35 cellular contexts compared by ENCODE assay signal in genomic region chr10:80322158-80322557, GRCh38. TPM values are rescaled to one million over a fixed set of nuclear protein-coding genes. Genes with fewer than 3 reads are reported as not detected.
"Had no signal": no experiment of that assay in that cellular context is flagged by ENCODE, and none has a peak within 500 bp of the region (broad histone marks: within the 10 kb centered on the region; RNA-seq: fewer than 3 reads in every experiment).

No MANE protein-coding gene starts in this region.

- H3K4me1 ChIP-seq: colonic mucosa, esophagus muscularis mucosa, foreskin keratinocyte, gastroesophageal sphincter, heart right ventricle, left ventricle myocardium inferior, lower lobe of right lung, prostate gland, spleen, testis, tibial artery, upper lobe of left lung had no signal

- H3K4me1 Mint-ChIP-seq: memory B cell; mesothelial cell of epicardium; naive B cell; nephron; stimulated activated memory B cell treated with anti-CD40 and anti-IgM and Interleukin-4, amounts not matched to agents 10 μg/mL and 1 μg/mL and 100 μg/mL, for 72 hours had no signal

- H3K4me3 Mint-ChIP-seq: dendritic cell treated with granulocyte-macrophage colony-stimulating factor and Interleukin-4, amounts not matched to agents 40 ng/mL and 50 ng/mL, for 4 days; endodermal cell; memory B cell; mesothelial cell of epicardium; naive B cell; nephron; stimulated activated memory B cell treated with anti-CD40 and anti-IgM and Interleukin-4, amounts not matched to agents 10 μg/mL and 1 μg/mL and 100 μg/mL, for 72 hours had no signal

- H3K27ac Mint-ChIP-seq: dendritic cell treated with granulocyte-macrophage colony-stimulating factor and Interleukin-4, amounts not matched to agents 40 ng/mL and 50 ng/mL, for 4 days; endodermal cell; memory B cell; mesothelial cell of epicardium; naive B cell; nephron; stimulated activated memory B cell treated with anti-CD40 and anti-IgM and Interleukin-4, amounts not matched to agents 10 μg/mL and 1 μg/mL and 100 μg/mL, for 72 hours had no signal

- H3K9me3 Mint-ChIP-seq: dendritic cell treated with granulocyte-macrophage colony-stimulating factor and Interleukin-4, amounts not matched to agents 40 ng/mL and 50 ng/mL, for 4 days; endodermal cell; memory B cell; naive B cell; nephron; stimulated activated memory B cell treated with anti-CD40 and anti-IgM and Interleukin-4, amounts not matched to agents 10 μg/mL and 1 μg/mL and 100 μg/mL, for 72 hours had no signal

- H3K4me3 ChIP-seq: colonic mucosa, esophagus muscularis mucosa, gastroesophageal sphincter, heart right ventricle, left ventricle myocardium inferior, lower lobe of right lung, mucosa of descending colon, prostate gland, skin epidermis, spleen, testis, tibial artery, upper lobe of left lung had no signal

- H3K9me3 ChIP-seq: colonic mucosa, esophagus muscularis mucosa, gastroesophageal sphincter, left ventricle myocardium inferior, lower lobe of right lung, mucosa of descending colon, prostate gland, spleen, testis, tibial artery, upper lobe of left lung had no signal

- DNase-seq: colonic mucosa; effector CD8-positive, alpha-beta T cell; endodermal cell; foreskin keratinocyte; glutamatergic neuron; heart right ventricle; hippocampal formation; left cardiac atrium; left ventricle myocardium inferior; lower lobe of right lung; mucosa of descending colon; naive B cell; nucleus accumbens; right cardiac atrium; spleen; stimulated activated CD4-positive, alpha-beta T cell treated with anti-CD3 and anti-CD28 coated beads, Interleukin-4, amount 100 ng/mL, for 4 hours; stimulated activated naive CD8-positive, alpha-beta T cell treated with anti-CD3 and anti-CD28 coated beads, Interleukin-15, Interleukin-2, amounts not matched to agents 100 U/mL and 50 U/mL, for 24 hours; substantia nigra; testis; tibial artery; upper lobe of left lung had no signal

- H3K27ac ChIP-seq: colonic mucosa, esophagus muscularis mucosa, foreskin keratinocyte, gastroesophageal sphincter, heart right ventricle, left ventricle myocardium inferior, lower lobe of right lung, prostate gland, skin epidermis, spleen, testis, tibial artery, upper lobe of left lung had no signal

- ATAC-seq: foreskin keratinocyte; gastroesophageal sphincter; heart right ventricle; left cardiac atrium; lower lobe of right lung; mucosa of descending colon; right cardiac atrium; stimulated activated memory B cell treated with anti-CD40 and anti-IgM and Interleukin-4, amounts not matched to agents 10 μg/mL and 1 μg/mL and 100 μg/mL, for 72 hours; stimulated activated naive CD8-positive, alpha-beta T cell treated with anti-CD3 and anti-CD28 coated beads, Interleukin-15, Interleukin-2, amounts not matched to agents 100 U/mL and 50 U/mL, for 24 hours had no signal

- H3K36me3 ChIP-seq: colonic mucosa, esophagus muscularis mucosa, gastroesophageal sphincter, heart right ventricle, left ventricle myocardium inferior, lower lobe of right lung, prostate gland, spleen, tibial artery, upper lobe of left lung had no signal

- H3K36me3 Mint-ChIP-seq: memory B cell; mesothelial cell of epicardium; naive B cell; stimulated activated memory B cell treated with anti-CD40 and anti-IgM and Interleukin-4, amounts not matched to agents 10 μg/mL and 1 μg/mL and 100 μg/mL, for 72 hours had no signal

- H3K27me3 Mint-ChIP-seq: naive B cell; stimulated activated memory B cell treated with anti-CD40 and anti-IgM and Interleukin-4, amounts not matched to agents 10 μg/mL and 1 μg/mL and 100 μg/mL, for 72 hours had no signal

- H3K27me3 ChIP-seq: colonic mucosa, testis, tibial artery, upper lobe of left lung had no signal

RNA-seq across cellular contexts. Expression of gene MAT1A, which starts 32.7 kb away (rescaled TPM):
- total RNA-seq: chondrocyte, epithelial cell of proximal tubule, esophagus muscularis mucosa, fibroblast of lung, foreskin keratinocyte, gastroesophageal sphincter, left ventricle myocardium inferior, osteocyte had no signal
- polyA plus RNA-seq: fibroblast of lung, foreskin keratinocyte, heart right ventricle had no signal

RNA-seq across cellular contexts. Expression of gene DYDC1, which starts 34.4 kb away (rescaled TPM):
- total RNA-seq: chondrocyte, colonic mucosa, epithelial cell of proximal tubule, esophagus muscularis mucosa, fibroblast of lung, foreskin keratinocyte, gastroesophageal sphincter, heart right ventricle, kidney epithelial cell, left cardiac atrium, left ventricle myocardium inferior, mesothelial cell of epicardium, mucosa of descending colon, osteocyte, right cardiac atrium, spleen had no signal
- polyA plus RNA-seq: fibroblast of lung, foreskin keratinocyte, heart right ventricle, right cardiac atrium, spleen had no signal

RNA-seq across cellular contexts. Expression of gene DYDC2, which starts 34.4 kb away (rescaled TPM):
- total RNA-seq: chondrocyte, esophagus muscularis mucosa, fibroblast of lung, gastroesophageal sphincter, heart right ventricle, left cardiac atrium, left ventricle myocardium inferior, mucosa of descending colon, osteocyte, prostate gland, right cardiac atrium, spleen had no signal
- polyA plus RNA-seq: fibroblast of lung, heart right ventricle, right cardiac atrium, spleen had no signal
